Comparison of ENCODE assay signal across 8 cellular contexts in the genomic region with DNA sequence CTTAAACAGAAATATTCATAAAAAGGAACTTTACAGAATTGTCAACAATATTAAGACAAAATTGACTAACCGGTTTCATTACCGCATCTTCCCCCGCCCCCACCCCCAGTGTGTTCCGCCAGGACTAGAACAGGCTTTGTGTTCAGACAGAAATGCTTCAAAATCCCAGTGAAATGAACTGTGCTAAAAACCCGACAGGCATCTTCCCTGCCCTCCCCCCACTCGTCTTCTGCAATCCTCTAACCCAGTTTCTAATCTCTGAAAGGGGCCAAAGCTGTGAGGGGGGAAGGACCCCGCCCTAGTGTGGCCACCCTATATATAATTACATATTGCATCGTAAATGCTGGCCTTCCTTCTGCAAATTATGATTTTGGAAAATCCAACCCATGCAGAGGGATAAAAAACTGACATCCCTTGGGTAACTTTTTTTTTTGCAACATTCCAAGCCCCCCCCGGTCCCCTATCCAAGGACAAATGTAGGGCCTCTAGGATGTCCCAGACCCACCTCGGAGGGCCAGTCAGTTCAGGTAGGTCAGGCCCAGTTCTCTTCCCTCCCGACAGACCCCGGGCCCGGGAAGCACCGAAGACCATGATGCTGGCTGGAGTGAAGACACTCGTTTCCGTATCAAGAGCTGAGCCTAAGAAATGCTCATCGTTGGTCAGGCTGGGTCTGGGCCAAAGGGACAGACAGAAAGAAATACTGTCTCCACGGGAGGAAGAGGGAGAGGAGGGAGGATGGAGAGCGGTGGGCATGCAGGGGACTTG. TPM values are rescaled to one million over a fixed set of nuclear protein-coding genes. Genes with fewer than 3 reads are reported as not detected.
DNase-seq lines count a peak whose midpoint lies in the region; ATAC-seq and TF ChIP-seq lines count a peak whose summit lies in the region.

No MANE protein-coding gene starts in this region.

- H3K4me1 ChIP-seq in CD4-positive, alpha-beta memory T cell (ENCODE audit: insufficient read depth, low read length) = peaks cover 18% of the 10 kb centered on the region

- in situ Hi-C loops in GM13976 (cut with MboI; ENCODE audit: low sequenced_read_pairs, unreplicated experiment) = no loop called here

- CTCF ChIA-PET in CD4-positive, alpha-beta memory T cell (lab: Charles Lee; ENCODE audit: partially characterized antibody) = interaction anchor here (2.0 kb wide), 1 partner anchor 69 kb away, joined by 6 read pairs; the partner anchor contains the start of genes ANKS3 and DNAAF8

- intact Hi-C loops in CD4-positive, alpha-beta memory T cell (cut with micrococcal nuclease) = loop anchor here (1.0 to 10.0 kb wide), 4 partner anchors 35 to 189 kb away; partner anchors contain the start of genes ANKS3, DNAAF8, GLYR1 and UBALD1

- TF ChIP-seq CTCF in LNCaP clone FGC (IDR thresholded peaks at IDR 0.05; ENCODE audit: control insufficient read depth, extremely low read depth, insufficient read depth) = no peak
- no peak for TF ChIP-seq CTCF in brain (conservative IDR thresholded peaks at IDR 0.05)
- no peak for TF ChIP-seq CTCF in GM13976 (IDR thresholded peaks at IDR 0.05; ENCODE audit: borderline replicate concordance, control extremely low read depth, extremely low read depth, insufficient read depth, missing control alignments)

- H3K9me3 Mint-ChIP-seq in CD4-positive, alpha-beta memory T cell = no peaks in the 10 kb centered on the region
- H3K9me3 Mint-ChIP-seq in brain = peaks cover 0 to 2% (median 0%) of the 10 kb centered on the region in 5 experiments
- H3K9me3 Mint-ChIP-seq in natural killer cell treated with Interleukin-12 subunit alpha and Interleukin-12 subunit beta and Interleukin-15 and Interleukin-18, amount 100 ng/mL, for 72 hours = no peaks in the 10 kb centered on the region

- no peaks in the 10 kb centered on the region for H3K9me3 ChIP-seq in CD4-positive, alpha-beta memory T cell (ENCODE audit: control insufficient read depth in 1 of 2, low read length in 2 of 2)

- H3K36me3 ChIP-seq in CD4-positive, alpha-beta memory T cell (ENCODE audit: insufficient read depth, low read length) = peaks cover 7% of the 10 kb centered on the region

- DNase-seq in CD4-positive, alpha-beta memory T cell = no peak
- DNase-seq in LNCaP clone FGC (ENCODE audit: low read depth) = no peak
- DNase-seq in natural killer cell treated with Interleukin-12 subunit alpha and Interleukin-12 subunit beta and Interleukin-15 and Interleukin-18, amount 100 ng/mL, for 72 hours (ENCODE audit: low spot score) = no peak
- no peak for DNase-seq in GM13976 (ENCODE audit: low spot score)
- DNase-seq in glomerular visceral epithelial cell (ENCODE audit: extremely low spot score) = no peak
- no peak for DNase-seq in superior temporal gyrus (ENCODE audit: extremely low spot score)

- H3K4me1 Mint-ChIP-seq in CD4-positive, alpha-beta memory T cell = peaks cover 1 to 25% (median 11%) of the 10 kb centered on the region in 4 donors
- peaks cover 26% of the 10 kb centered on the region for H3K4me1 Mint-ChIP-seq in brain
- H3K4me1 Mint-ChIP-seq in natural killer cell treated with Interleukin-12 subunit alpha and Interleukin-12 subunit beta and Interleukin-15 and Interleukin-18, amount 100 ng/mL, for 72 hours (ENCODE audit: low read depth in 2 of 2) = peaks cover 0 to 8% of the 10 kb centered on the region in 2 donors

- peaks cover 11 to 34% of the 10 kb centered on the region in 2 donors for H3K36me3 Mint-ChIP-seq in CD4-positive, alpha-beta memory T cell
- H3K36me3 Mint-ChIP-seq in brain = peaks cover 24% of the 10 kb centered on the region
- H3K36me3 Mint-ChIP-seq in natural killer cell treated with Interleukin-12 subunit alpha and Interleukin-12 subunit beta and Interleukin-15 and Interleukin-18, amount 100 ng/mL, for 72 hours = peaks cover 7% of the 10 kb centered on the region

- peak overlapping the region in 1 of 2 donors; percentile 52 for H3K4me3 ChIP-seq in CD4-positive, alpha-beta memory T cell (ENCODE audit: low read length in 2 of 2)
- H3K4me3 ChIP-seq in LNCaP clone FGC (ENCODE audit: low read depth, low read length) = peak overlapping the region; percentile 52

- no peaks in the 10 kb centered on the region for H3K27me3 ChIP-seq in CD4-positive, alpha-beta memory T cell (ENCODE audit: insufficient read depth, low read length)

- H3K27ac Mint-ChIP-seq in CD4-positive, alpha-beta memory T cell = peak overlapping the region in 5 of 7 donors; percentile 12 to 97 (median 66)
- H3K27ac Mint-ChIP-seq in brain = peak overlapping the region; percentile 59 to 94 (median 93)
- peak overlapping the region in 1 of 2 donors; percentile 27 for H3K27ac Mint-ChIP-seq in natural killer cell treated with Interleukin-12 subunit alpha and Interleukin-12 subunit beta and Interleukin-15 and Interleukin-18, amount 100 ng/mL, for 72 hours

- POLR2A ChIA-PET in CD4-positive, alpha-beta memory T cell (lab: Charles Lee; ENCODE audit: partially characterized antibody) = interaction anchor here (0.8 to 5.1 kb wide), 8 partner anchors 36 to 530 kb away, joined by 3 to 58 read pairs (median 4); partner anchors contain the start of genes ANKS3, DNAAF8, NUDT16L1 and ZNF500

- no peak overlapping the region for H3K27ac ChIP-seq in CD4-positive, alpha-beta memory T cell (ENCODE audit: low read depth, low read length)

- peak overlapping the region; percentile 15 to 90 (median 49) for H3K4me3 Mint-ChIP-seq in CD4-positive, alpha-beta memory T cell
- peak overlapping the region; percentile 87 to 90 (median 89) for H3K4me3 Mint-ChIP-seq in brain
- H3K4me3 Mint-ChIP-seq in natural killer cell treated with Interleukin-12 subunit alpha and Interleukin-12 subunit beta and Interleukin-15 and Interleukin-18, amount 100 ng/mL, for 72 hours = peak overlapping the region; percentile 48

- no peak for ATAC-seq in natural killer cell treated with Interleukin-12 subunit alpha and Interleukin-12 subunit beta and Interleukin-15 and Interleukin-18, amount 100 ng/mL, for 72 hours
- ATAC-seq in HG02588 (IDR thresholded peaks at IDR 0.05; ENCODE audit: unreplicated experiment) = no peak

- no peaks in the 10 kb centered on the region for H3K27me3 Mint-ChIP-seq in CD4-positive, alpha-beta memory T cell
- H3K27me3 Mint-ChIP-seq in brain = peaks cover 3% of the 10 kb centered on the region
- no peaks in the 10 kb centered on the region for H3K27me3 Mint-ChIP-seq in natural killer cell treated with Interleukin-12 subunit alpha and Interleukin-12 subunit beta and Interleukin-15 and Interleukin-18, amount 100 ng/mL, for 72 hours

RNA-seq across cellular contexts. Expression of gene ROGDI, which starts 1.2 kb away (rescaled TPM):
- total RNA-seq in CD4-positive, alpha-beta memory T cell = 1 to 10 TPM; 9.7 to 9.9 TPM
- 10 to 100 TPM in 1 of 2 donors, 1 to 10 TPM in 1; 8.6 to 19.1 TPM for polyA plus RNA-seq in CD4-positive, alpha-beta memory T cell
- polyA plus RNA-seq in brain (ENCODE audit: insufficient read depth, low read depth, low replicate concordance) = 106 TPM
- 1 to 10 TPM; 3.8 to 7.1 TPM for total RNA-seq in natural killer cell treated with Interleukin-12 subunit alpha and Interleukin-12 subunit beta and Interleukin-15 and Interleukin-18, amount 100 ng/mL, for 72 hours

RNA-seq across cellular contexts. Expression of gene SMIM22, which starts 8.5 kb away (rescaled TPM):
- not detected for total RNA-seq in CD4-positive, alpha-beta memory T cell
- polyA plus RNA-seq in CD4-positive, alpha-beta memory T cell = not detected
- polyA plus RNA-seq in brain (ENCODE audit: insufficient read depth, low read depth, low replicate concordance) = 103 TPM
- not detected for total RNA-seq in natural killer cell treated with Interleukin-12 subunit alpha and Interleukin-12 subunit beta and Interleukin-15 and Interleukin-18, amount 100 ng/mL, for 72 hours

RNA-seq across cellular contexts. Expression of gene SEPTIN12, which starts 15.5 kb away (rescaled TPM):
- total RNA-seq in CD4-positive, alpha-beta memory T cell = not detected
- not detected for polyA plus RNA-seq in CD4-positive, alpha-beta memory T cell
- not detected for polyA plus RNA-seq in brain (ENCODE audit: insufficient read depth, low read depth, low replicate concordance)
- total RNA-seq in natural killer cell treated with Interleukin-12 subunit alpha and Interleukin-12 subunit beta and Interleukin-15 and Interleukin-18, amount 100 ng/mL, for 72 hours = not detected

RNA-seq across cellular contexts. Expression of gene ZNF500, which starts 36.7 kb away (rescaled TPM):
- 10 to 100 TPM; 33.9 to 35.6 TPM for total RNA-seq in CD4-positive, alpha-beta memory T cell
- polyA plus RNA-seq in CD4-positive, alpha-beta memory T cell = 10 to 100 TPM in 1 of 2 donors, 1 to 10 TPM in 1; 7.9 to 13.0 TPM
- polyA plus RNA-seq in brain (ENCODE audit: insufficient read depth, low read depth, low replicate concordance) = 14.1 TPM
- 10 to 100 TPM; 12.2 to 20.9 TPM for total RNA-seq in natural killer cell treated with Interleukin-12 subunit alpha and Interleukin-12 subunit beta and Interleukin-15 and Interleukin-18, amount 100 ng/mL, for 72 hours

RNA-seq across cellular contexts. Expression of gene GLYR1, which starts 43.4 kb away (rescaled TPM):
- 100 to 1,000 TPM; 117 to 121 TPM for total RNA-seq in CD4-positive, alpha-beta memory T cell
- polyA plus RNA-seq in CD4-positive, alpha-beta memory T cell = 10 to 100 TPM; 22.8 to 44.6 TPM
- 63.6 TPM for polyA plus RNA-seq in brain (ENCODE audit: insufficient read depth, low read depth, low replicate concordance)
- total RNA-seq in natural killer cell treated with Interleukin-12 subunit alpha and Interleukin-12 subunit beta and Interleukin-15 and Interleukin-18, amount 100 ng/mL, for 72 hours = 100 to 1,000 TPM; 126 to 156 TPM
